ENCODE assay signal across 33 cellular contexts in genomic region chr5:88858392-88858791, GRCh38. TPM values are rescaled to one million over a fixed set of nuclear protein-coding genes. Genes with fewer than 3 reads are reported as not detected.
"Had no signal": no experiment of that assay in that cellular context is flagged by ENCODE, and none has a peak within 500 bp of the region (broad histone marks: within the 10 kb centered on the region; RNA-seq: fewer than 3 reads in every experiment).

No MANE protein-coding gene starts in this region.

- H3K27me3 Mint-ChIP-seq: activated B cell treated with CpG ODN at 0.5 μM for 24 hours; brain; central memory CD8-positive, alpha-beta T cell; dendritic cell treated with granulocyte-macrophage colony-stimulating factor and Interleukin-4, amounts not matched to agents 40 ng/mL and 50 ng/mL, for 4 days; T-helper 17 cell had no signal

- H3K27ac Mint-ChIP-seq: activated B cell treated with CpG ODN at 0.5 μM for 24 hours; activated CD8-positive, alpha-beta T cell treated with anti-CD3 and anti-CD28 coated beads for 36 hours; activated naive CD4-positive, alpha-beta T cell treated with anti-CD3 and anti-CD28 coated beads for 36 hours; activated naive CD4-positive, alpha-beta T cell treated with anti-CD3 and anti-CD28 coated beads, Interleukin-2, amount 50 U/mL, for 72 hours; activated naive CD8-positive, alpha-beta T cell treated with anti-CD3 and anti-CD28 coated beads, Interleukin-2, amount 10 ng/mL, durations not matched to agents 7 days and 5 days; activated T-helper 1 cell treated with anti-CD3 and anti-CD28 coated beads, Interleukin-12 subunit alpha, Interleukin-12 subunit beta, Interleukin-2, Interleukin-4 antibody, amounts not matched to agents 30 ng/mL and 10 ng/mL and 1 ng/mL, durations not matched to agents 14 hours and 24 hours and 36 hours; activated T-helper 2 cell treated with anti-CD3 and anti-CD28 coated beads, Interferon-gamma antibody, Interleukin-2, Interleukin-4, amounts not matched to agents 10 μg/mL and 5 μg/mL and 100 μg/mL, durations not matched to agents 14 hours and 24 hours and 36 hours; brain; dendritic cell treated with granulocyte-macrophage colony-stimulating factor and Interleukin-4, amounts not matched to agents 40 ng/mL and 50 ng/mL, for 4 days; endodermal cell; T-helper 17 cell; T-helper 2 cell treated with Interferon-gamma antibody and Interleukin-4, amounts not matched to agents 5 μg/mL and 100 μg/mL, for 36 hours had no signal

- H3K27me3 ChIP-seq: ascending aorta, breast epithelium, dorsolateral prefrontal cortex had no signal

- H3K4me3 ChIP-seq: ascending aorta, breast epithelium, coronary artery, dorsolateral prefrontal cortex had no signal

- H3K36me3 ChIP-seq: breast epithelium, WERI-Rb-1 had no signal

- H3K4me3 Mint-ChIP-seq: activated B cell treated with CpG ODN at 0.5 μM for 24 hours; activated CD8-positive, alpha-beta T cell treated with anti-CD3 and anti-CD28 coated beads for 36 hours; activated naive CD4-positive, alpha-beta T cell treated with anti-CD3 and anti-CD28 coated beads for 36 hours; activated naive CD8-positive, alpha-beta T cell treated with anti-CD3 and anti-CD28 coated beads, Interleukin-2, amount 10 ng/mL, durations not matched to agents 7 days and 5 days; activated T-helper 1 cell treated with anti-CD3 and anti-CD28 coated beads, Interleukin-12 subunit alpha, Interleukin-12 subunit beta, Interleukin-2, Interleukin-4 antibody, amounts not matched to agents 30 ng/mL and 10 ng/mL and 1 ng/mL, durations not matched to agents 14 hours and 24 hours and 36 hours; brain; central memory CD8-positive, alpha-beta T cell; dendritic cell treated with granulocyte-macrophage colony-stimulating factor and Interleukin-4, amounts not matched to agents 40 ng/mL and 50 ng/mL, for 4 days; endodermal cell; T-helper 17 cell; T-helper 2 cell treated with Interferon-gamma antibody and Interleukin-4, amounts not matched to agents 5 μg/mL and 100 μg/mL, for 36 hours had no signal

- H3K27ac ChIP-seq: ascending aorta, breast epithelium, coronary artery, WERI-Rb-1 had no signal

- H3K9me3 Mint-ChIP-seq: activated T-helper 1 cell treated with anti-CD3 and anti-CD28 coated beads, Interleukin-12 subunit alpha, Interleukin-12 subunit beta, Interleukin-2, Interleukin-4 antibody, amounts not matched to agents 30 ng/mL and 10 ng/mL and 1 ng/mL, durations not matched to agents 14 hours and 24 hours and 36 hours; activated T-helper 2 cell treated with anti-CD3 and anti-CD28 coated beads, Interferon-gamma antibody, Interleukin-2, Interleukin-4, amounts not matched to agents 10 μg/mL and 5 μg/mL and 100 μg/mL, durations not matched to agents 14 hours and 24 hours and 36 hours had no signal

- H3K9me3 ChIP-seq: ascending aorta had no signal

- ATAC-seq: activated CD4-positive, CD25-positive, alpha-beta regulatory T cell treated with anti-CD3 and anti-CD28 coated beads, Interleukin-2, amount 50 U/mL, for 24 hours; activated CD8-positive, alpha-beta T cell treated with anti-CD3 and anti-CD28 coated beads for 36 hours; activated naive CD4-positive, alpha-beta T cell treated with anti-CD3 and anti-CD28 coated beads, Interleukin-2, amount 50 U/mL, for 72 hours; esophagus mucosa; T-helper 17 cell had no signal

- DNase-seq: activated B cell treated with CpG ODN at 0.5 μM for 24 hours; activated CD4-positive, alpha-beta T cell treated with anti-CD3 and anti-CD28 coated beads for 48 hours; activated CD4-positive, alpha-beta T cell treated with anti-CD3 and anti-CD28 coated beads, Interleukin-2, amount 50 U/mL, for 1 hour; activated CD4-positive, alpha-beta T cell treated with anti-CD3 and anti-CD28 coated beads, Interleukin-2, amount 50 U/mL, for 48 hours; activated CD8-positive, alpha-beta memory T cell treated with anti-CD3 and anti-CD28 coated beads for 24 hours; activated CD8-positive, alpha-beta T cell treated with anti-CD3 and anti-CD28 coated beads for 36 hours; activated effector memory CD4-positive, alpha-beta T cell treated with anti-CD3 and anti-CD28 coated beads, Interleukin-2, amount 50 U/mL, for 16 hours; activated naive CD4-positive, alpha-beta T cell treated with anti-CD3 and anti-CD28 coated beads for 36 hours; activated naive CD8-positive, alpha-beta T cell treated with anti-CD3 and anti-CD28 coated beads, Interleukin-2, amount 10 ng/mL, durations not matched to agents 7 days and 5 days; activated T-cell treated with anti-CD3 and anti-CD28 coated beads, Interleukin-2, amount 50 U/mL, for 1 hour; activated T-cell treated with anti-CD3 and anti-CD28 coated beads, Interleukin-2, amount 50 U/mL, for 48 hours; dorsolateral prefrontal cortex; effector memory CD4-positive, alpha-beta T cell; endodermal cell; foreskin fibroblast; head of caudate nucleus; T-helper 1 cell; T-helper 17 cell; T1000; WERI-Rb-1 had no signal

- H3K4me1 Mint-ChIP-seq: activated naive CD8-positive, alpha-beta T cell treated with anti-CD3 and anti-CD28 coated beads, Interleukin-2, amount 10 ng/mL, durations not matched to agents 7 days and 5 days; brain; central memory CD8-positive, alpha-beta T cell; T-helper 17 cell had no signal

- H3K4me1 ChIP-seq: breast epithelium had no signal

- FAIRE-seq: frontal cortex had no signal

- H3K36me3 Mint-ChIP-seq: activated naive CD8-positive, alpha-beta T cell treated with anti-CD3 and anti-CD28 coated beads, Interleukin-2, amount 10 ng/mL, durations not matched to agents 7 days and 5 days had no signal

RNA-seq across cellular contexts. Expression of gene MEF2C, which starts 24.6 kb away (rescaled TPM):
- total RNA-seq: activated naive CD4-positive, alpha-beta T cell treated with anti-CD3 and anti-CD28 coated beads for 36 hours had no signal
